12 cellular contexts compared by ENCODE assay signal in the genomic region with DNA sequence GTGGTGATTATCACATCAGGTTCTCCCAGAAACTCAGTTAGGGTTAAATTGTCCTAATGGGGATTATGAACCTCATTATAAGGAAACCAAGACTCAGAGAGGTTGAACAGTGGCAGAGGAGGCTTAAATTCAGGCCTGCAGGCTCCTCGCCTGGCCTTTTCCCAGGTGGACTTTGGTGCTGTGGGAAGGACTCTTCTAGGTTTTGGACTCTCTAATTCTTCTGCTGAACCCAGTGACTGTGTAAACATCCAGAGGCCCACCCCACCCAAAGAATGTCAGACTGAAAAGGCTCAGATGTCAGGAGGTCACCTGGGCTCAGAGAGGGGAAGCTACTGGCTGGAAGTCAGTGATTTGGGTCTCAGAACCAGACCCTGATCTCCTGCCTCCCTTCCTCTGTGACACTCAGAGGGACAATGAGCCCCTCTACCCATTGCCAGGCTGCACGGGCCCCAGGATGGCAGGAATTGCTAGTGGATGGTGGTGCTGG. TPM values are rescaled to one million over a fixed set of nuclear protein-coding genes. Genes with fewer than 3 reads are reported as not detected.
DNase-seq lines count a peak whose midpoint lies in the region; ATAC-seq and TF ChIP-seq lines count a peak whose summit lies in the region.
"Had no signal": no experiment of that assay in that cellular context is flagged by ENCODE, and none has a peak within 500 bp of the region (broad histone marks: within the 10 kb centered on the region; RNA-seq: fewer than 3 reads in every experiment).

No MANE protein-coding gene starts in this region.

- no peaks in the 10 kb centered on the region for H3K27me3 ChIP-seq in tibial artery

- H3K27ac ChIP-seq in tibial artery: peak overlapping the region; percentile 94 to 96

- no peaks in the 10 kb centered on the region for H3K27me3 Mint-ChIP-seq in activated naive CD4-positive, alpha-beta T cell treated with anti-CD3 and anti-CD28 coated beads, Interleukin-2, amount 50 U/mL, for 24 hours
- no peaks in the 10 kb centered on the region for H3K27me3 Mint-ChIP-seq in activated T-helper 2 cell treated with anti-CD3 and anti-CD28 coated beads, Interferon-gamma antibody, Interleukin-2, Interleukin-4, amounts not matched to agents 10 μg/mL and 5 μg/mL and 100 μg/mL, durations not matched to agents 14 hours and 24 hours and 36 hours (ENCODE audit: low read depth)
- H3K27me3 Mint-ChIP-seq in mesothelial cell of epicardium (ENCODE audit: low read depth): no peaks in the 10 kb centered on the region
- H3K27me3 Mint-ChIP-seq: activated CD8-positive, alpha-beta memory T cell treated with anti-CD3 and anti-CD28 coated beads, Interleukin-2, amount 10 ng/mL, durations not matched to agents 7 days and 5 days had no signal

- H3K9me3 Mint-ChIP-seq in activated naive CD4-positive, alpha-beta T cell treated with anti-CD3 and anti-CD28 coated beads, Interleukin-2, amount 50 U/mL, for 24 hours: no peaks in the 10 kb centered on the region
- no peaks in the 10 kb centered on the region for H3K9me3 Mint-ChIP-seq in activated T-helper 2 cell treated with anti-CD3 and anti-CD28 coated beads, Interferon-gamma antibody, Interleukin-2, Interleukin-4, amounts not matched to agents 10 μg/mL and 5 μg/mL and 100 μg/mL, durations not matched to agents 14 hours and 24 hours and 36 hours
- no peaks in the 10 kb centered on the region for H3K9me3 Mint-ChIP-seq in mesothelial cell of epicardium
- H3K9me3 Mint-ChIP-seq: HFFc6 had no signal

- TF ChIP-seq CTCF in mesothelial cell of epicardium (IDR thresholded peaks at IDR 0.05; ENCODE audit: unreplicated experiment): no peak
- TF ChIP-seq CTCF in tibial artery (IDR thresholded peaks at IDR 0.05): no peak

- H3K27ac Mint-ChIP-seq in activated naive CD4-positive, alpha-beta T cell treated with anti-CD3 and anti-CD28 coated beads, Interleukin-2, amount 50 U/mL, for 24 hours: peak overlapping the region; percentile 55
- no peak overlapping the region for H3K27ac Mint-ChIP-seq in activated T-helper 2 cell treated with anti-CD3 and anti-CD28 coated beads, Interferon-gamma antibody, Interleukin-2, Interleukin-4, amounts not matched to agents 10 μg/mL and 5 μg/mL and 100 μg/mL, durations not matched to agents 14 hours and 24 hours and 36 hours
- H3K27ac Mint-ChIP-seq in mesothelial cell of epicardium: peak overlapping the region; percentile 99
- H3K27ac Mint-ChIP-seq: activated CD8-positive, alpha-beta memory T cell treated with anti-CD3 and anti-CD28 coated beads, Interleukin-2, amount 10 ng/mL, durations not matched to agents 7 days and 5 days had no signal

- intact Hi-C loops in activated T-helper 2 cell treated with anti-CD3 and anti-CD28 coated beads, Interferon-gamma antibody, Interleukin-2, Interleukin-4, amounts not matched to agents 10 μg/mL and 5 μg/mL and 100 μg/mL, durations not matched to agents 14 hours and 24 hours and 36 hours (cut with micrococcal nuclease): loop anchor here (5.0 kb wide), 2 partner anchors 77 to 88 kb away; a partner anchor contains a TSS
- intact Hi-C loops in tibial artery (cut with DNase I; ENCODE audit: low total_unique reads): no loop called here

- H3K36me3 ChIP-seq in tibial artery: peaks cover 0 to 8% (median 0%) of the 10 kb centered on the region in 3 donors

- peak overlapping the region; percentile 98 for H3K4me3 Mint-ChIP-seq in activated naive CD4-positive, alpha-beta T cell treated with anti-CD3 and anti-CD28 coated beads, Interleukin-2, amount 50 U/mL, for 24 hours
- H3K4me3 Mint-ChIP-seq in activated T-helper 2 cell treated with anti-CD3 and anti-CD28 coated beads, Interferon-gamma antibody, Interleukin-2, Interleukin-4, amounts not matched to agents 10 μg/mL and 5 μg/mL and 100 μg/mL, durations not matched to agents 14 hours and 24 hours and 36 hours (ENCODE audit: low read depth): peak overlapping the region; percentile 37
- peak overlapping the region; percentile 99 for H3K4me3 Mint-ChIP-seq in mesothelial cell of epicardium

- DNase-seq in activated naive CD4-positive, alpha-beta T cell treated with anti-CD3 and anti-CD28 coated beads, Interleukin-2, amount 50 U/mL, for 16 hours: no peak
- no peak for DNase-seq in activated T-helper 2 cell treated with anti-CD3 and anti-CD28 coated beads, Interferon-gamma antibody, Interleukin-2, Interleukin-4, amounts not matched to agents 10 μg/mL and 5 μg/mL and 100 μg/mL, durations not matched to agents 14 hours and 24 hours and 36 hours (ENCODE audit: low spot score)
- no peak for DNase-seq in mesothelial cell of epicardium (ENCODE audit: low spot score in 2 of 2, unreplicated experiment in 2 of 2)
- no peak for DNase-seq in tibial artery
- DNase-seq in ACHN: no peak
- DNase-seq in SK-N-DZ (ENCODE audit: low spot score): no peak
- DNase-seq: activated CD8-positive, alpha-beta memory T cell treated with anti-CD3 and anti-CD28 coated beads, Interleukin-2, amount 10 ng/mL, durations not matched to agents 7 days and 5 days; HFFc6; KG1; NCI-H1930 had no signal

- no peak for ATAC-seq in HG02610 (IDR thresholded peaks at IDR 0.05; ENCODE audit: unreplicated experiment)
- ATAC-seq: activated CD8-positive, alpha-beta memory T cell treated with anti-CD3 and anti-CD28 coated beads, Interleukin-2, amount 10 ng/mL, durations not matched to agents 7 days and 5 days had no signal

- H3K4me3 ChIP-seq in tibial artery: peak overlapping the region; percentile 69 to 73

- H3K36me3 Mint-ChIP-seq in activated naive CD4-positive, alpha-beta T cell treated with anti-CD3 and anti-CD28 coated beads, Interleukin-2, amount 50 U/mL, for 24 hours: no peaks in the 10 kb centered on the region
- H3K36me3 Mint-ChIP-seq in activated T-helper 2 cell treated with anti-CD3 and anti-CD28 coated beads, Interferon-gamma antibody, Interleukin-2, Interleukin-4, amounts not matched to agents 10 μg/mL and 5 μg/mL and 100 μg/mL, durations not matched to agents 14 hours and 24 hours and 36 hours (ENCODE audit: low read depth): peaks cover 4% of the 10 kb centered on the region
- peaks cover 13% of the 10 kb centered on the region for H3K36me3 Mint-ChIP-seq in mesothelial cell of epicardium

- in situ Hi-C loops in ACHN (cut with HindIII; ENCODE audit: low pct_ligation_motif_present, low pct_unique_long_range_greater_than_20kb, low sequenced_read_pairs): no loop called here

- H3K4me1 Mint-ChIP-seq in activated naive CD4-positive, alpha-beta T cell treated with anti-CD3 and anti-CD28 coated beads, Interleukin-2, amount 50 U/mL, for 24 hours: peaks cover 52% of the 10 kb centered on the region
- H3K4me1 Mint-ChIP-seq in activated T-helper 2 cell treated with anti-CD3 and anti-CD28 coated beads, Interferon-gamma antibody, Interleukin-2, Interleukin-4, amounts not matched to agents 10 μg/mL and 5 μg/mL and 100 μg/mL, durations not matched to agents 14 hours and 24 hours and 36 hours (ENCODE audit: low read depth): peaks cover 24% of the 10 kb centered on the region
- peaks cover 55% of the 10 kb centered on the region for H3K4me1 Mint-ChIP-seq in mesothelial cell of epicardium

- H3K4me1 ChIP-seq in tibial artery: peaks cover 10 to 69% (median 62%) of the 10 kb centered on the region in 4 donors

- H3K9me3 ChIP-seq in tibial artery: no peaks in the 10 kb centered on the region

RNA-seq across cellular contexts. Expression of a gene that starts 2.5 kb away (rescaled TPM):
- 21.3 and 22.2 TPM in 2 replicates for total RNA-seq in activated T-helper 2 cell treated with anti-CD3 and anti-CD28 coated beads, Interferon-gamma antibody, Interleukin-2, Interleukin-4, amounts not matched to agents 10 μg/mL and 5 μg/mL and 100 μg/mL, durations not matched to agents 14 hours and 24 hours and 36 hours
- 112 to 114 TPM (median 113 TPM) in 3 replicates for total RNA-seq in mesothelial cell of epicardium
- polyA plus RNA-seq in SK-N-DZ (2014; cell fraction: cytosol; rRNA removed): 14.8 TPM in 2 replicates
- 11.7 and 13.7 TPM in 2 replicates for polyA plus RNA-seq in SK-N-DZ (2014; cell fraction: nucleus; rRNA removed)

Comparison
In these comparisons a context has a peak if more than half of its experiments do, and no peak if none do; other contexts are left out.
1. H3K4me3 Mint-ChIP-seq: peak in every context shown above with its lines; median percentile 99 in mesothelial cell of epicardium; 98 in activated naive CD4-positive, alpha-beta T cell treated with anti-CD3 and anti-CD28 coated beads, Interleukin-2, amount 50 U/mL, for 24 hours; 37 in activated T-helper 2 cell treated with anti-CD3 and anti-CD28 coated beads, Interferon-gamma antibody, Interleukin-2, Interleukin-4, amounts not matched to agents 10 μg/mL and 5 μg/mL and 100 μg/mL, durations not matched to agents 14 hours and 24 hours and 36 hours.